ENCODE assay signal across 25 cellular contexts in genomic region chr1:2433196-2433595, GRCh38.
"Had no signal": no experiment of that assay in that cellular context is flagged by ENCODE, and none has a peak within 500 bp of the region (broad histone marks: within the 10 kb centered on the region; RNA-seq: fewer than 3 reads in every experiment).

No MANE protein-coding gene starts in this region.

- DNase-seq: activated CD4-positive, alpha-beta memory T cell treated with anti-CD3 and anti-CD28 coated beads, Interleukin-2, amount 10 ng/mL, durations not matched to agents 7 days and 5 days; activated CD4-positive, alpha-beta T cell treated with anti-CD3 and anti-CD28 coated beads for 1 hour; activated CD4-positive, alpha-beta T cell treated with anti-CD3 and anti-CD28 coated beads for 4 hours; activated CD4-positive, alpha-beta T cell treated with anti-CD3 and anti-CD28 coated beads, Interleukin-2, amount 10 ng/mL, durations not matched to agents 7 days and 5 days; activated CD4-positive, alpha-beta T cell treated with anti-CD3 and anti-CD28 coated beads, Interleukin-2, amount 50 U/mL, for 4 hours; activated CD8-positive, alpha-beta memory T cell treated with anti-CD3 and anti-CD28 coated beads, Interleukin-2, amount 50 U/mL, for 48 hours; activated gamma-delta T cell treated with Interleukin-2 at 50 U/mL for 16 hours; activated naive CD4-positive, alpha-beta T cell treated with anti-CD3 and anti-CD28 coated beads, Interleukin-2, amount 50 U/mL, for 16 hours; activated naive CD4-positive, alpha-beta T cell treated with Interleukin-2 at 50 U/mL for 16 hours; activated T-cell treated with anti-CD3 and anti-CD28 coated beads for 4 hours; activated T-cell treated with anti-CD3 and anti-CD28 coated beads, Interleukin-2, amount 50 U/mL, for 24 hours; activated T-cell treated with anti-CD3 and anti-CD28 coated beads, Interleukin-2, amount 50 U/mL, for 72 hours; amniotic stem cell; caudate nucleus; cortex of kidney; dermis blood vessel endothelial cell; effector memory CD4-positive, alpha-beta T cell; endodermal cell; foreskin fibroblast; heart left ventricle; T-helper 2 cell had no signal

- H3K9me3 Mint-ChIP-seq: activated T-cell treated with anti-CD3 and anti-CD28 coated beads, Interleukin-2, amount 50 U/mL, for 24 hours; activated T-cell treated with anti-CD3 and anti-CD28 coated beads, Interleukin-2, amount 50 U/mL, for 72 hours had no signal

- H3K27ac ChIP-seq: heart left ventricle, VCaP had no signal

- H3K27ac Mint-ChIP-seq: activated CD4-positive, alpha-beta memory T cell treated with anti-CD3 and anti-CD28 coated beads, Interleukin-2, amount 10 ng/mL, durations not matched to agents 7 days and 5 days; activated CD4-positive, alpha-beta T cell treated with anti-CD3 and anti-CD28 coated beads, Interleukin-2, amount 10 ng/mL, durations not matched to agents 7 days and 5 days; activated naive CD8-positive, alpha-beta T cell; activated T-cell treated with anti-CD3 and anti-CD28 coated beads, Interleukin-2, amount 50 U/mL, for 24 hours; activated T-cell treated with anti-CD3 and anti-CD28 coated beads, Interleukin-2, amount 50 U/mL, for 72 hours; endodermal cell; WTC11 had no signal

- H3K4me1 ChIP-seq: heart left ventricle had no signal

- H3K36me3 ChIP-seq: heart left ventricle had no signal

- H3K27me3 Mint-ChIP-seq: activated CD4-positive, alpha-beta memory T cell treated with anti-CD3 and anti-CD28 coated beads, Interleukin-2, amount 10 ng/mL, durations not matched to agents 7 days and 5 days; activated CD4-positive, alpha-beta T cell treated with anti-CD3 and anti-CD28 coated beads, Interleukin-2, amount 10 ng/mL, durations not matched to agents 7 days and 5 days; activated naive CD8-positive, alpha-beta T cell; activated T-cell treated with anti-CD3 and anti-CD28 coated beads, Interleukin-2, amount 50 U/mL, for 24 hours had no signal

- H3K4me3 Mint-ChIP-seq: activated CD4-positive, alpha-beta memory T cell treated with anti-CD3 and anti-CD28 coated beads, Interleukin-2, amount 10 ng/mL, durations not matched to agents 7 days and 5 days; activated CD4-positive, alpha-beta T cell treated with anti-CD3 and anti-CD28 coated beads, Interleukin-2, amount 10 ng/mL, durations not matched to agents 7 days and 5 days; activated naive CD8-positive, alpha-beta T cell; activated T-cell treated with anti-CD3 and anti-CD28 coated beads, Interleukin-2, amount 50 U/mL, for 24 hours; activated T-cell treated with anti-CD3 and anti-CD28 coated beads, Interleukin-2, amount 50 U/mL, for 72 hours; endodermal cell; WTC11 had no signal

- H3K4me1 Mint-ChIP-seq: activated CD4-positive, alpha-beta memory T cell treated with anti-CD3 and anti-CD28 coated beads, Interleukin-2, amount 10 ng/mL, durations not matched to agents 7 days and 5 days; activated CD4-positive, alpha-beta T cell treated with anti-CD3 and anti-CD28 coated beads, Interleukin-2, amount 10 ng/mL, durations not matched to agents 7 days and 5 days; endodermal cell; WTC11 had no signal

- H3K4me3 ChIP-seq: heart left ventricle had no signal

- ATAC-seq: activated T-cell treated with anti-CD3 and anti-CD28 coated beads, Interleukin-2, amount 50 U/mL, for 72 hours; esophagus mucosa; heart left ventricle; WTC11 had no signal
